In the genomic region with DNA sequence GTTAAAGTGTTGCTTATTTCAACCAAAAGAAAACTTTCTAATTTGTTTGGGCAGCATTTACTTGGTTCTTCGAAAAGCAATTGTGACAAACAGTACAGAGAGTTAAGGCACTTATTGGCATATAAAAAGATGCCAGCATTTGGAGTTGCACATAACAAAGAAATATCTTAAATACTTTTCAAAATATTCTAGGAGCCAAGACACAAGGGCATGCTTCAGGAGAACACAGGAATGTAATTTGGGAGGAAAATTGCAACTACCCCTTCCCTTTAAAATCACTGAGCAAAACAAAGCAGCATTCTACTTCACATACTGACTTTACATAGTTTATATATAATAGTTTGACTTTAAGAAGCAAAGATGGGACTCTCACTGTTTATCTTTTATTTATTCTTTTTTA, we compare ENCODE assay signal across 1 cellular context.
TF ChIP-seq lines count a peak whose summit lies in the region.

No MANE protein-coding gene starts in this region.

TF ChIP-seq in GM12878, 131 proteins besides CTCF, POLR2A, EP300 and RAD21:
- TF ChIP-seq NBN (IDR thresholded peaks at IDR 0.05) = no peak
- no peak for TF ChIP-seq TCF12 (IDR thresholded peaks at IDR 0.05; ENCODE audit: low read depth, low read length)
- TF ChIP-seq RBBP5 (conservative IDR thresholded peaks at IDR 0.05) = no peak
- no peak for TF ChIP-seq ETV6 (conservative IDR thresholded peaks at IDR 0.05 in 1 of 2, IDR thresholded peaks at IDR 0.05 in 1 of 2; ENCODE audit: borderline replicate concordance in 1 of 2, low read depth in 1 of 2)
- no peak for TF ChIP-seq SIX5 (IDR thresholded peaks at IDR 0.05; ENCODE audit: low read depth, low read length, severe bottlenecking)
- TF ChIP-seq WRNIP1 (IDR thresholded peaks at IDR 0.05; ENCODE audit: borderline replicate concordance, low read depth, low read length) = no peak
